Comparison of ENCODE assay signal across 1 cellular context in the genomic region with DNA sequence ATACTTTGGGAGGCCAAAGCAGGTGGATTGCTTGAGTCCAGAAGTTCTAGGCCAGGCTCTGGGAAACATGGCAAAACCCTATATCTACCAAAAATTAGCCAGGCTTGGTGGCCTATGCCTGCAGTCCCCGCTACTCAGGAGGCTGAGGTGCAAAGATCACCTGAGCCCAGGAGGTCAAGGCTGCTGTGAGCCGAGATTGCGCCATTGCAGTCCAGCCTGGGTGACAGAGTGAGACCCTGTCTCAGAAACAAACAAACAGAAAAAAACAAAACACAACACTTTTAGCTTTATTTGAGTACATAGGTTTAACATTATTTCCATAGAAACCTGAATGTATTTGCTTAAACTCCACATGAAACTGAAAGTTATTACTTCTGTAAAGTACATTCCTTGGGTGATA.
TF ChIP-seq lines count a peak whose summit lies in the region.

No MANE protein-coding gene starts in this region.

TF ChIP-seq in HepG2, 621 proteins besides CTCF, POLR2A, EP300 and RAD21 (continued from another document):
- TF ChIP-seq RBFOX2 (IDR thresholded peaks at IDR 0.05; ENCODE audit: low read depth, low read length) (no peak), ZNF230 (CRISPR knock-in tag; IDR thresholded peaks at IDR 0.05) (no peak), NR2F6 (IDR thresholded peaks at IDR 0.05) (peak; percentile 76), NR2F6 (CRISPR knock-in tag; IDR thresholded peaks at IDR 0.05) (peak; percentile 86), BCL3 (CRISPR knock-in tag; IDR thresholded peaks at IDR 0.05) (no peak), ZNF275 (CRISPR knock-in tag; IDR thresholded peaks at IDR 0.05; ENCODE audit: borderline replicate concordance) (no peak)
TF ChIP-seq in HepG2: peak in this region for 36.
